In the genomic region with DNA sequence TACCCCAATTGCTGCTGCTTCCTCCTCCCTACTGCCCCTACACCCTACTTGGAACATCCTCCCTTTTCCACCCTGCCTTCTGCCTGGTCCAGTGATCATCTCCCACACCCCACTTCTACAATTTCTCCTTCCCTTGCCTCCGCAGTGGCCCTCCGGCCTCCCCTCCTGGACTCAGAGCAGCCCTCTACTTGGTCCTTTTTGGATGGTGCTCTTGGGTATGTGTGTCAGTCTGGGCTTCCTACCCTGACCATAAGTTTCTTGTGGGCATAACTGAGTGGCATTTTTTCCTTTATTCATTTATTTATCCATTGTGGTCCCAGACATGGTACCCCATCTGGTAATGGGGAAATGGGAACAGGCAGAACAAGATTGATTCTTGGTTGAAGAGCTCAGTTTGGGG, we compare ENCODE assay signal across 34 cellular contexts.
"Had no signal": no experiment of that assay in that cellular context is flagged by ENCODE, and none has a peak within 500 bp of the region (broad histone marks: within the 10 kb centered on the region; RNA-seq: fewer than 3 reads in every experiment).

No MANE protein-coding gene starts in this region.

- DNase-seq: activated CD4-positive, alpha-beta memory T cell treated with anti-CD3 and anti-CD28 coated beads, Interleukin-2, amount 10 ng/mL, durations not matched to agents 7 days and 5 days; activated CD4-positive, alpha-beta T cell treated with anti-CD3 and anti-CD28 coated beads for 48 hours; activated CD4-positive, CD25-positive, alpha-beta regulatory T cell treated with anti-CD3 and anti-CD28 coated beads, Interleukin-2, amount 50 U/mL, for 72 hours; activated CD8-positive, alpha-beta memory T cell treated with anti-CD3 and anti-CD28 coated beads for 24 hours; activated CD8-positive, alpha-beta memory T cell treated with anti-CD3 and anti-CD28 coated beads, Interleukin-2, amount 10 ng/mL, durations not matched to agents 7 days and 5 days; activated CD8-positive, alpha-beta memory T cell treated with anti-CD3 and anti-CD28 coated beads, Interleukin-2, amount 50 U/mL, for 48 hours; activated effector memory CD4-positive, alpha-beta T cell treated with Interleukin-2 at 50 U/mL for 16 hours; activated naive CD4-positive, alpha-beta T cell treated with anti-CD3 and anti-CD28 coated beads, Interleukin-2, amount 10 ng/mL, durations not matched to agents 7 days and 5 days; activated naive CD8-positive, alpha-beta T cell treated with anti-CD3 and anti-CD28 coated beads, Interleukin-2, amount 50 U/mL, for 24 hours; activated T-cell treated with anti-CD3 and anti-CD28 coated beads, Interleukin-2, amount 50 U/mL, for 48 hours; anterior cingulate cortex; caudate nucleus; Kasumi-1; KG1; MG63; NCI-H1048; NCI-H1105 treated with DMSO at 0.1 percent for 48 hours; NCI-H1436; NCI-H1694; NCI-H1930; NCI-H2081 treated with DMSO at 0.1 percent for 48 hours; NCI-H226; NCI-H446 treated with DMSO at 0.1 percent for 48 hours; NCI-H524; NCI-H69; SHP77 treated with DMSO at 0.1 percent for 48 hours; SW 1271; T-helper 1 cell had no signal

- H3K4me1 Mint-ChIP-seq: activated CD4-positive, alpha-beta memory T cell treated with anti-CD3 and anti-CD28 coated beads, Interleukin-2, amount 10 ng/mL, durations not matched to agents 7 days and 5 days; activated CD8-positive, alpha-beta memory T cell treated with anti-CD3 and anti-CD28 coated beads, Interleukin-2, amount 10 ng/mL, durations not matched to agents 7 days and 5 days; activated naive CD4-positive, alpha-beta T cell treated with anti-CD3 and anti-CD28 coated beads, Interleukin-2, amount 10 ng/mL, durations not matched to agents 7 days and 5 days; activated naive CD8-positive, alpha-beta T cell treated with anti-CD3 and anti-CD28 coated beads, Interleukin-2, amount 50 U/mL, for 24 hours; IgD-negative memory B cell had no signal

- H3K27me3 Mint-ChIP-seq: activated CD8-positive, alpha-beta memory T cell treated with anti-CD3 and anti-CD28 coated beads, Interleukin-2, amount 10 ng/mL, durations not matched to agents 7 days and 5 days had no signal

- H3K4me3 ChIP-seq: MG63, SJSA1 had no signal

- H3K36me3 Mint-ChIP-seq: activated CD8-positive, alpha-beta memory T cell treated with anti-CD3 and anti-CD28 coated beads, Interleukin-2, amount 10 ng/mL, durations not matched to agents 7 days and 5 days; activated naive CD4-positive, alpha-beta T cell treated with anti-CD3 and anti-CD28 coated beads, Interleukin-2, amount 10 ng/mL, durations not matched to agents 7 days and 5 days; activated naive CD8-positive, alpha-beta T cell; IgD-negative memory B cell had no signal

- H3K27ac ChIP-seq: SJSA1 had no signal

- ATAC-seq: activated CD8-positive, alpha-beta memory T cell treated with anti-CD3 and anti-CD28 coated beads, Interleukin-2, amount 10 ng/mL, durations not matched to agents 7 days and 5 days; activated naive CD8-positive, alpha-beta T cell treated with anti-CD3 and anti-CD28 coated beads, Interleukin-2, amount 50 U/mL, for 24 hours; Panc1; WTC11 had no signal

- H3K9me3 ChIP-seq: MG63, SJSA1 had no signal

- H3K4me3 Mint-ChIP-seq: activated CD4-positive, alpha-beta memory T cell treated with anti-CD3 and anti-CD28 coated beads, Interleukin-2, amount 10 ng/mL, durations not matched to agents 7 days and 5 days; activated CD8-positive, alpha-beta memory T cell treated with anti-CD3 and anti-CD28 coated beads, Interleukin-2, amount 10 ng/mL, durations not matched to agents 7 days and 5 days; activated naive CD4-positive, alpha-beta T cell treated with anti-CD3 and anti-CD28 coated beads, Interleukin-2, amount 10 ng/mL, durations not matched to agents 7 days and 5 days; activated naive CD8-positive, alpha-beta T cell; activated naive CD8-positive, alpha-beta T cell treated with anti-CD3 and anti-CD28 coated beads, Interleukin-2, amount 50 U/mL, for 24 hours; brain; WTC11 had no signal

- H3K27ac Mint-ChIP-seq: activated CD4-positive, alpha-beta memory T cell treated with anti-CD3 and anti-CD28 coated beads, Interleukin-2, amount 10 ng/mL, durations not matched to agents 7 days and 5 days; activated CD8-positive, alpha-beta memory T cell treated with anti-CD3 and anti-CD28 coated beads, Interleukin-2, amount 10 ng/mL, durations not matched to agents 7 days and 5 days; activated naive CD4-positive, alpha-beta T cell treated with anti-CD3 and anti-CD28 coated beads, Interleukin-2, amount 10 ng/mL, durations not matched to agents 7 days and 5 days; activated naive CD8-positive, alpha-beta T cell; activated naive CD8-positive, alpha-beta T cell treated with anti-CD3 and anti-CD28 coated beads, Interleukin-2, amount 50 U/mL, for 24 hours; brain; IgD-negative memory B cell; WTC11 had no signal

- H3K9me3 Mint-ChIP-seq: activated CD4-positive, alpha-beta memory T cell treated with anti-CD3 and anti-CD28 coated beads, Interleukin-2, amount 10 ng/mL, durations not matched to agents 7 days and 5 days; activated naive CD4-positive, alpha-beta T cell treated with anti-CD3 and anti-CD28 coated beads, Interleukin-2, amount 10 ng/mL, durations not matched to agents 7 days and 5 days; activated naive CD8-positive, alpha-beta T cell treated with anti-CD3 and anti-CD28 coated beads, Interleukin-2, amount 50 U/mL, for 24 hours had no signal

- H3K36me3 ChIP-seq: MG63, SJSA1 had no signal

- H3K27me3 ChIP-seq: MG63, SJSA1 had no signal
